ENCODE assay signal across 6 cellular contexts in the genomic region with DNA sequence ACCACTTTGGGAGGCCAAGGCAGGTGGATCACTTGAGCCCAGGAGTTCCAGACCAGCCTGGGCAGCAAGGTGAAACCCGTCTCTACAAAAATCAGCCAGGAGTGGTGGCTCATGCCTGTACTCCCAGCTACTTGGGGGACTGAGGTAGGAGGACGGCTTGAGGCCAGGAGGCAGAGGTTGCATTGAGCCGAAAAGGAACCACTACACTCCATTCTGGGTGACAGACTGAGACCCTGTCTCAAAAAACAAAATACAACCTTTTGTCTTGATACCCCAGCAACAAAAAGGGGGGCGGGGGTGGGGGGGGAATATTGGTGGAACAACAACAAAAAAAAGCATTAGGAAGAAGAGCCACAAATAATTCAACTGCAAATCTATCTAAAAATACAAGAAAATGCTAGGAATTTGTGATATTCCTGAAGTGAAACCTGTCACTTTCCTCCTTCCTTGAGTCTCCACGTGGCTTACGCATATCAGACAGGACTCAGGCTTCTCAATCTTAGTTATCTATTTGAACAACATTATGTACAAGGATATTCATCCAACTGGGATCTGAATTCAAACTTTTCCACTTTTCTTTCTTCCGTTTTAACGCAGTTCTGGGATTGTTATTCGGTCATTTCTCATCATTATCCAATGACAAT. TPM values are rescaled to one million over a fixed set of nuclear protein-coding genes. Genes with fewer than 3 reads are reported as not detected.
DNase-seq lines count a peak whose midpoint lies in the region; ATAC-seq lines count a peak whose summit lies in the region.

No MANE protein-coding gene starts in this region.

- no peaks in the 10 kb centered on the region for H3K36me3 ChIP-seq in GM23248 (ENCODE audit: low read depth)
- no peaks in the 10 kb centered on the region for H3K36me3 ChIP-seq in mucosa of stomach (ENCODE audit: control insufficient read depth, insufficient read depth, low read length)

- H3K4me3 ChIP-seq in GM23248 (peak overlapping the region; percentile 88), mucosa of stomach (ENCODE audit: low read length) (peak overlapping the region; percentile 50)

- H2AFZ ChIP-seq in GM23248 = peak overlapping the region; percentile 89

- no peaks in the 10 kb centered on the region for H3K9me2 ChIP-seq in GM23248 (ENCODE audit: insufficient read depth)

- H3K27me3 ChIP-seq in GM23248 (replicated peaks; ENCODE audit: insufficient read depth) (no peaks in the 10 kb centered on the region), mucosa of stomach (ENCODE audit: control insufficient read depth, insufficient read depth, low read length) (no peaks in the 10 kb centered on the region)

- H3K27me3 Mint-ChIP-seq in activated naive CD4-positive, alpha-beta T cell treated with anti-CD3 and anti-CD28 coated beads, Interleukin-2, amount 10 ng/mL, durations not matched to agents 7 days and 5 days = no peaks in the 10 kb centered on the region

- H3K36me3 Mint-ChIP-seq in activated naive CD4-positive, alpha-beta T cell treated with anti-CD3 and anti-CD28 coated beads, Interleukin-2, amount 10 ng/mL, durations not matched to agents 7 days and 5 days = peaks cover 14% of the 10 kb centered on the region

- no peaks in the 10 kb centered on the region for H3K9me3 ChIP-seq in GM23248 (ENCODE audit: low read depth)
- no peaks in the 10 kb centered on the region for H3K9me3 ChIP-seq in mucosa of stomach (ENCODE audit: control insufficient read depth, low read length)

- H3K4me2 ChIP-seq in GM23248 (ENCODE audit: unreplicated experiment) = peak overlapping the region; percentile 99

- peaks cover 43% of the 10 kb centered on the region for H3K4me1 Mint-ChIP-seq in activated naive CD4-positive, alpha-beta T cell treated with anti-CD3 and anti-CD28 coated beads, Interleukin-2, amount 10 ng/mL, durations not matched to agents 7 days and 5 days

- CTCF ChIA-PET in activated naive CD4-positive, alpha-beta T cell treated with anti-CD3 and anti-CD28 coated beads, Interleukin-2, amount 10 ng/mL, durations not matched to agents 7 days and 5 days (lab: Charles Lee) = interaction anchor here (0.7 to 1.4 kb wide), 8 partner anchors 15 to 200 kb away, joined by 3 to 4 read pairs (median 3); a partner anchor contains a TSS

- DNase-seq in GM23248 (peak; percentile 41), RPMI8226 (no peak)
- no peak for DNase-seq in activated naive CD4-positive, alpha-beta T cell treated with anti-CD3 and anti-CD28 coated beads, Interleukin-2, amount 10 ng/mL, durations not matched to agents 7 days and 5 days

- H3K4me1 ChIP-seq in GM23248 (ENCODE audit: insufficient read depth) = peaks cover 8% of the 10 kb centered on the region; the same call in 1 of the 2 replicates
- H3K4me1 ChIP-seq in mucosa of stomach (ENCODE audit: control insufficient read depth, insufficient read depth, low read length) = peaks cover 10% of the 10 kb centered on the region

- ATAC-seq in HG02970 (IDR thresholded peaks at IDR 0.05; ENCODE audit: low FRiP score, unreplicated experiment) (no peak), HG02610 (IDR thresholded peaks at IDR 0.05; ENCODE audit: unreplicated experiment) (no peak)

- H4K20me1 ChIP-seq in GM23248 (ENCODE audit: insufficient read depth) = no peaks in the 10 kb centered on the region

- 33 to 35% methylated on average over 9 of the region's 9 CpGs for WGBS in GM23248 (ENCODE audit: low coverage in 1 of 2, low lambda C conversion rate in 2 of 2, missing lambda C conversion rate in 2 of 2), 2 experiments

- H3K27ac ChIP-seq in GM23248 = peak overlapping the region; percentile 81

- in situ Hi-C loops in GM23248 (cut with MboI) = no loop called here

- peak overlapping the region; percentile 98 for H3K27ac Mint-ChIP-seq in activated naive CD4-positive, alpha-beta T cell treated with anti-CD3 and anti-CD28 coated beads, Interleukin-2, amount 10 ng/mL, durations not matched to agents 7 days and 5 days

- H3K79me2 ChIP-seq in GM23248 (ENCODE audit: insufficient read depth) = peaks cover 56% of the 10 kb centered on the region

- H3K9ac ChIP-seq in GM23248 = peak overlapping the region; percentile 92
- peak overlapping the region; percentile 84 for H3K9ac ChIP-seq in mucosa of stomach (ENCODE audit: low read length)

- H3K4me3 Mint-ChIP-seq in activated naive CD4-positive, alpha-beta T cell treated with anti-CD3 and anti-CD28 coated beads, Interleukin-2, amount 10 ng/mL, durations not matched to agents 7 days and 5 days = peak overlapping the region; percentile 89

- H3F3A ChIP-seq in GM23248 (ENCODE audit: insufficient read depth) = peaks cover 11% of the 10 kb centered on the region

- H3K9me3 Mint-ChIP-seq in activated naive CD4-positive, alpha-beta T cell treated with anti-CD3 and anti-CD28 coated beads, Interleukin-2, amount 10 ng/mL, durations not matched to agents 7 days and 5 days = no peaks in the 10 kb centered on the region

RNA-seq across cellular contexts. Expression of a gene that starts 1.2 kb away (rescaled TPM):
- total RNA-seq in GM23248 (2014; rRNA removed; shearing (Covaris generic)) = 16.9 and 27.6 TPM in 2 replicates
- polyA plus RNA-seq in GM23248 (2016; fragmentation: Nextera tagmentation; extraction: Ambion mirVana) = 16.2 and 17.0 TPM in 2 replicates

RNA-seq across cellular contexts. Expression of a gene that starts 5.0 kb away (rescaled TPM):
- total RNA-seq in GM23248 (2014; rRNA removed; shearing (Covaris generic)) = not detected in 2 replicates
- polyA plus RNA-seq in GM23248 (2016; fragmentation: Nextera tagmentation; extraction: Ambion mirVana) = 0.09 TPM in 1 of 2 replicates, not detected in the other

RNA-seq across cellular contexts. Expression of a gene that starts 25.5 kb away (rescaled TPM):
- 0.65 and 0.76 TPM in 2 replicates for total RNA-seq in GM23248 (2014; rRNA removed; shearing (Covaris generic))
- 0.23 and 0.24 TPM in 2 replicates for polyA plus RNA-seq in GM23248 (2016; fragmentation: Nextera tagmentation; extraction: Ambion mirVana)

RNA-seq across cellular contexts. Expression of a gene that starts 30.0 kb away (rescaled TPM):
- total RNA-seq in GM23248 (2014; rRNA removed; shearing (Covaris generic)) = 0.63 and 1.8 TPM in 2 replicates
- 0.89 and 1.0 TPM in 2 replicates for polyA plus RNA-seq in GM23248 (2016; fragmentation: Nextera tagmentation; extraction: Ambion mirVana)

RNA-seq across cellular contexts. Expression of a gene that starts 50.1 kb away (rescaled TPM):
- 0.11 TPM in 1 of 2 replicates, not detected in the other for total RNA-seq in GM23248 (2014; rRNA removed; shearing (Covaris generic))
- polyA plus RNA-seq in GM23248 (2016; fragmentation: Nextera tagmentation; extraction: Ambion mirVana) = 0.48 and 0.61 TPM in 2 replicates
